ENCODE assay signal across 1 cellular context in the genomic region with DNA sequence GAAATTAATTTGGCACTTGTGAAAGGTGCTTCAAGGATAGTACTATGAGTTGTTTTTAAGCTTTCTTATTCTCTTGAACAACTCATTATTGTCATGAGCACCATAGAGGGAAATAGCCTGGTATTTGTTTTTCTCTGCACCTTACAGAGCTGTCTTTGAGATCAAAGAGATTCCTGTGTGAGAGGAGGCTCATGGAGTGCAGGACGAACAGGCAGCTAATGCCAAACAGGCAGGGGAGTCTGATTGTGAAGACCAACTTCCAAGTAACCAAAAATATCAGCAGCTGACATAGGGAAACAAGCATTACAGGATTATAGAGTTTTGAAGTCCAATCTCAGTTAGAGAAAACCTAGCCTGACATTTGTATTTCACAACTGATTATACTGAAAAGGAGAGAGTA.
TF ChIP-seq lines count a peak whose summit lies in the region.

No MANE protein-coding gene starts in this region.

TF ChIP-seq in HepG2, 621 proteins besides CTCF, POLR2A, EP300 and RAD21 (continued from another document and continues in another):
- TF ChIP-seq ZNF331 (CRISPR knock-in tag; IDR thresholded peaks at IDR 0.05) = peak; percentile 44; the same call in 1 of the 2 replicates
- TF ChIP-seq, protein P1, sequence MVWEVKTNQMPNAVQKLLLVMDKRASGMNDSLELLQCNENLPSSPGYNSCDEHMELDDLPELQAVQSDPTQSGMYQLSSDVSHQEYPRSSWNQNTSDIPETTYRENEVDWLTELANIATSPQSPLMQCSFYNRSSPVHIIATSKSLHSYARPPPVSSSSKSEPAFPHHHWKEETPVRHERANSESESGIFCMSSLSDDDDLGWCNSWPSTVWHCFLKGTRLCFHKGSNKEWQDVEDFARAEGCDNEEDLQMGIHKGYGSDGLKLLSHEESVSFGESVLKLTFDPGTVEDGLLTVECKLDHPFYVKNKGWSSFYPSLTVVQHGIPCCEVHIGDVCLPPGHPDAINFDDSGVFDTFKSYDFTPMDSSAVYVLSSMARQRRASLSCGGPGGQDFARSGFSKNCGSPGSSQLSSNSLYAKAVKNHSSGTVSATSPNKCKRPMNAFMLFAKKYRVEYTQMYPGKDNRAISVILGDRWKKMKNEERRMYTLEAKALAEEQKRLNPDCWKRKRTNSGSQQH (CRISPR knock-in tag; IDR thresholded peaks at IDR 0.05; ENCODE audit: low read depth) = no peak
- TF ChIP-seq SIN3A (IDR thresholded peaks at IDR 0.05; ENCODE audit: borderline replicate concordance, low read depth, low read length) = no peak
- no peak for TF ChIP-seq PAWR (CRISPR knock-in tag; IDR thresholded peaks at IDR 0.05; ENCODE audit: borderline replicate concordance)
- no peak for TF ChIP-seq ZNF431 (CRISPR knock-in tag; IDR thresholded peaks at IDR 0.05; ENCODE audit: borderline replicate concordance, low read depth)
- no peak for TF ChIP-seq JDP2 (CRISPR knock-in tag; IDR thresholded peaks at IDR 0.05; ENCODE audit: borderline replicate concordance)
- TF ChIP-seq NCOA2 (CRISPR knock-in tag; IDR thresholded peaks at IDR 0.05) = peak; percentile 58; the same call in 1 of the 2 replicates
- no peak for TF ChIP-seq HIVEP1 (CRISPR knock-in tag; IDR thresholded peaks at IDR 0.05)
- no peak for TF ChIP-seq ZNF747 (CRISPR knock-in tag; IDR thresholded peaks at IDR 0.05; ENCODE audit: borderline replicate concordance)
- TF ChIP-seq ETV5 (CRISPR knock-in tag; IDR thresholded peaks at IDR 0.05; ENCODE audit: borderline replicate concordance) = peak; percentile 45; the same call in 1 of the 2 replicates
- peak; percentile 64; the same call in 1 of the 2 replicates for TF ChIP-seq AHDC1 (CRISPR knock-in tag; IDR thresholded peaks at IDR 0.05; ENCODE audit: borderline replicate concordance)
- TF ChIP-seq IRX3 (CRISPR knock-in tag; IDR thresholded peaks at IDR 0.05; ENCODE audit: borderline replicate concordance, low read depth) = no peak
- TF ChIP-seq ZXDC (CRISPR knock-in tag; IDR thresholded peaks at IDR 0.05) = no peak
- no peak for TF ChIP-seq NRL (CRISPR knock-in tag; IDR thresholded peaks at IDR 0.05; ENCODE audit: borderline replicate concordance)
- 0 out of 2 replicates have a peak, but pooled peaks have one; percentile 31 for TF ChIP-seq ZBTB25 (CRISPR knock-in tag; IDR thresholded peaks at IDR 0.05)
- TF ChIP-seq ZNF274 (CRISPR knock-in tag; IDR thresholded peaks at IDR 0.05) = no peak
- no peak for TF ChIP-seq PRDM15 (CRISPR knock-in tag; IDR thresholded peaks at IDR 0.05)
- TF ChIP-seq BCL3 (CRISPR knock-in tag; IDR thresholded peaks at IDR 0.05) = no peak
- TF ChIP-seq ZNF430 (CRISPR knock-in tag; IDR thresholded peaks at IDR 0.05) = no peak
- no peak for TF ChIP-seq HMGA1 (CRISPR knock-in tag; conservative IDR thresholded peaks at IDR 0.05)
- TF ChIP-seq, protein P2, sequence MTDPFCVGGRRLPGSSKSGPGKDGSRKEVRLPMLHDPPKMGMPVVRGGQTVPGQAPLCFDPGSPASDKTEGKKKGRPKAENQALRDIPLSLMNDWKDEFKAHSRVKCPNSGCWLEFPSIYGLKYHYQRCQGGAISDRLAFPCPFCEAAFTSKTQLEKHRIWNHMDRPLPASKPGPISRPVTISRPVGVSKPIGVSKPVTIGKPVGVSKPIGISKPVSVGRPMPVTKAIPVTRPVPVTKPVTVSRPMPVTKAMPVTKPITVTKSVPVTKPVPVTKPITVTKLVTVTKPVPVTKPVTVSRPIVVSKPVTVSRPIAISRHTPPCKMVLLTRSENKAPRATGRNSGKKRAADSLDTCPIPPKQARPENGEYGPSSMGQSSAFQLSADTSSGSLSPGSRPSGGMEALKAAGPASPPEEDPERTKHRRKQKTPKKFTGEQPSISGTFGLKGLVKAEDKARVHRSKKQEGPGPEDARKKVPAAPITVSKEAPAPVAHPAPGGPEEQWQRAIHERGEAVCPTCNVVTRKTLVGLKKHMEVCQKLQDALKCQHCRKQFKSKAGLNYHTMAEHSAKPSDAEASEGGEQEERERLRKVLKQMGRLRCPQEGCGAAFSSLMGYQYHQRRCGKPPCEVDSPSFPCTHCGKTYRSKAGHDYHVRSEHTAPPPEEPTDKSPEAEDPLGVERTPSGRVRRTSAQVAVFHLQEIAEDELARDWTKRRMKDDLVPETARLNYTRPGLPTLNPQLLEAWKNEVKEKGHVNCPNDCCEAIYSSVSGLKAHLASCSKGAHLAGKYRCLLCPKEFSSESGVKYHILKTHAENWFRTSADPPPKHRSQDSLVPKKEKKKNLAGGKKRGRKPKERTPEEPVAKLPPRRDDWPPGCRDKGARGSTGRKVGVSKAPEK (CRISPR knock-in tag; IDR thresholded peaks at IDR 0.05; ENCODE audit: borderline replicate concordance) = no peak
- TF ChIP-seq ZBTB20 (CRISPR knock-in tag; IDR thresholded peaks at IDR 0.05; ENCODE audit: borderline replicate concordance, low read depth) = peak; percentile 98; the same call in 1 of the 2 replicates
- TF ChIP-seq SRSF9 (IDR thresholded peaks at IDR 0.05; ENCODE audit: borderline replicate concordance, insufficient read depth, low read depth, low read length, poor library complexity, severe bottlenecking) = no peak
- no peak for TF ChIP-seq ATRX (CRISPR knock-in tag; IDR thresholded peaks at IDR 0.05; ENCODE audit: borderline replicate concordance)
- TF ChIP-seq, protein P3, sequence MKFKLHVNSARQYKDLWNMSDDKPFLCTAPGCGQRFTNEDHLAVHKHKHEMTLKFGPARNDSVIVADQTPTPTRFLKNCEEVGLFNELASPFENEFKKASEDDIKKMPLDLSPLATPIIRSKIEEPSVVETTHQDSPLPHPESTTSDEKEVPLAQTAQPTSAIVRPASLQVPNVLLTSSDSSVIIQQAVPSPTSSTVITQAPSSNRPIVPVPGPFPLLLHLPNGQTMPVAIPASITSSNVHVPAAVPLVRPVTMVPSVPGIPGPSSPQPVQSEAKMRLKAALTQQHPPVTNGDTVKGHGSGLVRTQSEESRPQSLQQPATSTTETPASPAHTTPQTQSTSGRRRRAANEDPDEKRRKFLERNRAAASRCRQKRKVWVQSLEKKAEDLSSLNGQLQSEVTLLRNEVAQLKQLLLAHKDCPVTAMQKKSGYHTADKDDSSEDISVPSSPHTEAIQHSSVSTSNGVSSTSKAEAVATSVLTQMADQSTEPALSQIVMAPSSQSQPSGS (CRISPR knock-in tag; IDR thresholded peaks at IDR 0.05) = 0 out of 2 replicates have a peak, but pooled peaks have one; percentile 20
- TF ChIP-seq SAP130 (CRISPR knock-in tag; IDR thresholded peaks at IDR 0.05; ENCODE audit: low read depth) = peak; percentile 68
- no peak for TF ChIP-seq ZNF253 (CRISPR knock-in tag; IDR thresholded peaks at IDR 0.05; ENCODE audit: borderline replicate concordance)
- TF ChIP-seq HOXA3 (CRISPR knock-in tag; IDR thresholded peaks at IDR 0.05) = no peak
- 0 out of 2 replicates have a peak, but pooled peaks have one; percentile 5 for TF ChIP-seq ARID3A (IDR thresholded peaks at IDR 0.05; ENCODE audit: low read depth, low read length)
